ENCODE assay signal across 8 cellular contexts in genomic region chr9:128067898-128068655, GRCh38. TPM values are rescaled to one million over a fixed set of nuclear protein-coding genes. Genes with fewer than 3 reads are reported as not detected.
DNase-seq lines count a peak whose midpoint lies in the region; ATAC-seq and TF ChIP-seq lines count a peak whose summit lies in the region.

TSS of gene SLC25A25 (plus strand) at chr9:128068232. CDS start at chr9:128068320, 88 bp downstream.

- DNase-seq in C1 segment of cervical spinal cord (lab: John Stamatoyannopoulos, UW) (peak; percentile 80 to 99 (median 98)), NCI-H774 (lab: John Stamatoyannopoulos, UW) (peak; percentile 100), dermis microvascular lymphatic vessel endothelial cell (ENCODE audit: low read depth in 2 of 2) (peak; percentile 97 to 100)
- peak; percentile 100 for DNase-seq in activated CD4-positive, alpha-beta T cell treated with anti-CD3 and anti-CD28 coated beads, Interleukin-2, amount 50 U/mL, for 4 hours
- peak; percentile 100 for DNase-seq in stimulated activated CD4-positive, alpha-beta T cell treated with anti-CD3 and anti-CD28 coated beads, Interleukin-4, amount 100 ng/mL, for 24 hours

- H3K4me1 ChIP-seq in liver (ENCODE audit: control insufficient read depth in 4 of 4, insufficient read depth in 4 of 4, low read length in 3 of 4): peaks cover 22 to 60% (median 42%) of the 10 kb centered on the region in 4 donors

- TF ChIP-seq RAD21 in liver (IDR thresholded peaks at IDR 0.05): no peak

- H3K36me3 ChIP-seq in liver (ENCODE audit: control insufficient read depth in 4 of 4, insufficient read depth in 3 of 4, low read depth in 1 of 4, low read length in 3 of 4): no peaks in the 10 kb centered on the region

- H3K9me3 ChIP-seq in liver (ENCODE audit: control insufficient read depth in 4 of 4, low read length in 3 of 4): no peaks in the 10 kb centered on the region

- peak; percentile 64 for ATAC-seq in GM19395 (IDR thresholded peaks at IDR 0.05; ENCODE audit: unreplicated experiment)
- peak; percentile 59 for ATAC-seq in HG03565 (IDR thresholded peaks at IDR 0.05; ENCODE audit: unreplicated experiment)

- no peaks in the 10 kb centered on the region for H3K27me3 ChIP-seq in liver (ENCODE audit: control insufficient read depth in 4 of 4, insufficient read depth in 4 of 4, low read length in 3 of 4)

- H3K4me3 ChIP-seq in liver (ENCODE audit: low read depth in 1 of 3, low read length in 3 of 3): peak within 1 kb of the TSS; percentile 73 to 95 (median 74)

- H3K27ac ChIP-seq in liver (ENCODE audit: low read depth in 1 of 2, low read length in 2 of 2): peak within 1 kb of the TSS; percentile 99 to 100

- WGBS in liver: under 1% methylated on average over 92 of the region's 92 CpGs

- peak within 1 kb of the TSS; percentile 79 to 97 for H3K9ac ChIP-seq in liver (ENCODE audit: low read depth in 1 of 2, low read length in 2 of 2)

- no peak for TF ChIP-seq CTCF in liver (IDR thresholded peaks at IDR 0.05; ENCODE audit: low read depth, low read length, missing input control)

TF ChIP-seq in liver, 16 proteins besides CTCF, POLR2A, EP300 and RAD21:
- TF ChIP-seq, protein P1, sequence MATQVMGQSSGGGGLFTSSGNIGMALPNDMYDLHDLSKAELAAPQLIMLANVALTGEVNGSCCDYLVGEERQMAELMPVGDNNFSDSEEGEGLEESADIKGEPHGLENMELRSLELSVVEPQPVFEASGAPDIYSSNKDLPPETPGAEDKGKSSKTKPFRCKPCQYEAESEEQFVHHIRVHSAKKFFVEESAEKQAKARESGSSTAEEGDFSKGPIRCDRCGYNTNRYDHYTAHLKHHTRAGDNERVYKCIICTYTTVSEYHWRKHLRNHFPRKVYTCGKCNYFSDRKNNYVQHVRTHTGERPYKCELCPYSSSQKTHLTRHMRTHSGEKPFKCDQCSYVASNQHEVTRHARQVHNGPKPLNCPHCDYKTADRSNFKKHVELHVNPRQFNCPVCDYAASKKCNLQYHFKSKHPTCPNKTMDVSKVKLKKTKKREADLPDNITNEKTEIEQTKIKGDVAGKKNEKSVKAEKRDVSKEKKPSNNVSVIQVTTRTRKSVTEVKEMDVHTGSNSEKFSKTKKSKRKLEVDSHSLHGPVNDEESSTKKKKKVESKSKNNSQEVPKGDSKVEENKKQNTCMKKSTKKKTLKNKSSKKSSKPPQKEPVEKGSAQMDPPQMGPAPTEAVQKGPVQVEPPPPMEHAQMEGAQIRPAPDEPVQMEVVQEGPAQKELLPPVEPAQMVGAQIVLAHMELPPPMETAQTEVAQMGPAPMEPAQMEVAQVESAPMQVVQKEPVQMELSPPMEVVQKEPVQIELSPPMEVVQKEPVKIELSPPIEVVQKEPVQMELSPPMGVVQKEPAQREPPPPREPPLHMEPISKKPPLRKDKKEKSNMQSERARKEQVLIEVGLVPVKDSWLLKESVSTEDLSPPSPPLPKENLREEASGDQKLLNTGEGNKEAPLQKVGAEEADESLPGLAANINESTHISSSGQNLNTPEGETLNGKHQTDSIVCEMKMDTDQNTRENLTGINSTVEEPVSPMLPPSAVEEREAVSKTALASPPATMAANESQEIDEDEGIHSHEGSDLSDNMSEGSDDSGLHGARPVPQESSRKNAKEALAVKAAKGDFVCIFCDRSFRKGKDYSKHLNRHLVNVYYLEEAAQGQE (IDR thresholded peaks at IDR 0.05): no peak
- TF ChIP-seq JUND (IDR thresholded peaks at IDR 0.05) (peak in 1 of 2 donors; percentile 74), HNF4G (IDR thresholded peaks at IDR 0.05) (no peak), TAF1 (conservative IDR thresholded peaks at IDR 0.05) (no peak), HNF4A (conservative IDR thresholded peaks at IDR 0.05) (peak in 1 of 2 donors; percentile 6), FOXA1 (IDR thresholded peaks at IDR 0.05) (no peak), NR2F2 (IDR thresholded peaks at IDR 0.05) (peak; percentile 28), SP1 (IDR thresholded peaks at IDR 0.05) (no peak), EGR1 (IDR thresholded peaks at IDR 0.05; ENCODE audit: low read depth in 2 of 2) (peak; percentile 8 to 45), FOXA2 (IDR thresholded peaks at IDR 0.05) (no peak), MAX (IDR thresholded peaks at IDR 0.05) (no peak), GABPA (IDR thresholded peaks at IDR 0.05 in 1 of 2, conservative IDR thresholded peaks at IDR 0.05 in 1 of 2) (peak in 1 of 2 donors; percentile 39), RXRA (IDR thresholded peaks at IDR 0.05) (no peak), ZBTB33 (IDR thresholded peaks at IDR 0.05) (no peak), YY1 (IDR thresholded peaks at IDR 0.05) (no peak)
- TF ChIP-seq, protein P2, sequence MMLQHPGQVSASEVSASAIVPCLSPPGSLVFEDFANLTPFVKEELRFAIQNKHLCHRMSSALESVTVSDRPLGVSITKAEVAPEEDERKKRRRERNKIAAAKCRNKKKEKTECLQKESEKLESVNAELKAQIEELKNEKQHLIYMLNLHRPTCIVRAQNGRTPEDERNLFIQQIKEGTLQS (IDR thresholded peaks at IDR 0.05): peak; percentile 7

RNA-seq across cellular contexts. Expression of gene SLC25A25, which starts in this region (rescaled TPM):
- total RNA-seq in dermis microvascular lymphatic vessel endothelial cell (25.8 and 45.6 TPM in 2 replicates), liver (10 to 100 TPM; 21.7 to 74.6 TPM)
- 10 to 100 TPM; 35.4 to 43.2 TPM for polyA plus RNA-seq in liver

Comparison
In these comparisons a context has a peak if more than half of its experiments do, and no peak if none do; other contexts are left out.
1. Peak in every context shown above with its lines: DNase-seq, ATAC-seq, H3K4me3 ChIP-seq and H3K27ac ChIP-seq.